ENCODE assay signal across 1 cellular context in the genomic region with DNA sequence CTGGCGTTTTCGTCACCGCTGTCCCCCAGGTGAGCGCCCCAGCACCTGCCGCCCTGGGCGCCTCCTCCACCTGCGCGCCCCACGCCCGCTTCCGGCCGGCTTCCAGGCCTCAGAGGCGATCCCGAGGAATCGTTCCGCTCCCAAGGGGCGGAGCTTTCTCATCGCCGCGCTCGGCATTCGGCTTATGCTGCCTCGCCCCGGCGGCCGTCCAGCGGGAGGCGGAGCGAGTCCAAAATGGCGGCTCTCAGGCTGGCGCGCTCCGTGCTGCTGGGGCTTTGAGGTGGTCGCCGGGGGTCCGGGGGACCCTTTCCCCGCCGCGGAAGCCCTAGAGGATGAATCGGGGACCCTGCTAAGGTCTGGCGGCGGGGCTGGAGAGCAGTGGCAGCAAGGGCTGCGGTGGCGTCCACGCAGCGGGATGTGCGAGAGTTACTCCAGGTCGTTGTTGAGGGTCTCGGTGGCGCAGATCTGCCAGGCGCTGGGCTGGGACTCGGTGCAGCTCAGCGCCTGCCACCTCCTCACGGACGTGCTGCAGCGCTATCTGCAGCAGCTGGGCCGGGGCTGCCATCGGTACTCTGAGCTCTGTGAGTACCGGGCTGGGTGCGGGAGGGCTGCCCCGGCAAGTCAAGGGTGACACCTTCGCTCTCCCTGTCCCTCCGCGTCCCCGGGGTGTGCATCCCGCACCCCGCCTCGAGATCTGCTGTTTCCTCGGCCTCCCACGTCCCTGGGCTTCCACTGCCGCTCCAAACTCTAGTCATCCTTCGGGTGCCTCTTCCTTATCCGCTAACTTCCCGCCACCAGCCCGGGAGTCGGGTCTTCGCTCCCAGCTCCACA.
A peak's percentile ranks its signal among the peaks of the same experiment; 100 is the strongest.
TF ChIP-seq lines count a peak whose summit lies in the region.

Gene TAF3, plus strand, starts transcription at position 211 of the 831 bp plus-strand sequence. Its CDS starts 205 bp downstream, at position 416.

TF ChIP-seq in A549, 52 proteins besides CTCF, POLR2A, EP300 and RAD21 (continued from another document):
- TF ChIP-seq BCL3 (IDR thresholded peaks at IDR 0.05) (peak; percentile 76; the same call in 1 of the 3 replicates), HOXA7 (CRISPR knock-in tag; IDR thresholded peaks at IDR 0.05) (no peak), MYC (IDR thresholded peaks at IDR 0.05; ENCODE audit: borderline replicate concordance, low read length) (peak; percentile 30; the same call in 1 of the 2 replicates), HDAC2 (IDR thresholded peaks at IDR 0.05) (0 out of 2 replicates have a peak, but pooled peaks have one; percentile 24)
